ENCODE assay signal across 16 cellular contexts in the genomic region with DNA sequence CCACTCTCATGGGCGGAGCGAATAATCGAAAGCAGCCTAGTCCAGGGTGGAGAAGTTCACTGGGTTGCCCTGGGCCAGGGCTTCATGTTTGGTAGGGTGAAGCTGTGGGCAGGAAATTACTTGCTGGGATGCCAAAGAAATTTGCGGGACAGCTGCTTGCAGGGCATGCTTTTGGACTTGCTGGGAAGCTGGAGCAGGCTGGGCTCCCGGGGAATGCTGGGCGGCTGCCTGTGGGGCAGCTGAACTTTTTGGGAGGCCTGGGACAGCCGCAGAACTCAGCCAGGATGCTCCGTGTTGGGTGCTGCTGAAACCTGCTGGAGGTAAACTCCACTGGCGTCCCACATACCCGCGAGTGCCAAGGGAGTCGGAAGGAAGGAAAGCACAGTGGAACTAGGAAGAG. TPM values are rescaled to one million over a fixed set of nuclear protein-coding genes. Genes with fewer than 3 reads are reported as not detected.
DNase-seq lines count a peak whose midpoint lies in the region; ATAC-seq and TF ChIP-seq lines count a peak whose summit lies in the region.
"Had no signal": no experiment of that assay in that cellular context is flagged by ENCODE, and none has a peak within 500 bp of the region (broad histone marks: within the 10 kb centered on the region; RNA-seq: fewer than 3 reads in every experiment).

No MANE protein-coding gene starts in this region.

- TF ChIP-seq POLR2A in esophagus squamous epithelium (IDR thresholded peaks at IDR 0.05) = no peak

- H3K27me3 ChIP-seq in esophagus squamous epithelium (peaks cover 0 to 6% (median 0%) of the 10 kb centered on the region in 4 donors), left lung (no peaks in the 10 kb centered on the region), thoracic aorta (replicated peaks; ENCODE audit: insufficient read depth) (no peaks in the 10 kb centered on the region)
- H3K27me3 ChIP-seq: BLaER1 treated with 17β-estradiol and CSF1 and Interleukin-3, amounts not matched to agents 10 nM and 100 nM; neural progenitor cell had no signal

- intact Hi-C loops in esophagus squamous epithelium (cut with DNase I) = no loop called here
- intact Hi-C loops in left lung (cut with DNase I) = no loop called here

- DNase-seq in LHCN-M2 (ENCODE audit: low read depth) (peak; percentile 75), esophagus squamous epithelium (lab: John Stamatoyannopoulos, UW) (no peak), left lung (no peak), thoracic aorta (ENCODE audit: low spot score) (no peak), NK-92 (lab: John Stamatoyannopoulos, UW; ENCODE audit: unreplicated experiment) (no peak), cerebellum (ENCODE audit: low spot score) (no peak)
- DNase-seq: amniotic stem cell; immature natural killer cell; mesendoderm; NCI-H1694; stimulated activated naive CD8-positive, alpha-beta T cell treated with anti-CD3 and anti-CD28 coated beads, Interleukin-15, amount 100 ng/mL, for 72 hours; T-helper 1 cell had no signal

- H3K4me1 ChIP-seq in esophagus squamous epithelium (peaks cover 0 to 18% (median 11%) of the 10 kb centered on the region in 3 donors), left lung (no peaks in the 10 kb centered on the region), thoracic aorta (ENCODE audit: control insufficient read depth in 1 of 2, low read depth in 2 of 2) (peaks cover 16 to 21% of the 10 kb centered on the region in 2 donors)
- H3K4me1 ChIP-seq: neural progenitor cell had no signal

- no peaks in the 10 kb centered on the region for H3K36me3 ChIP-seq in esophagus squamous epithelium
- no peaks in the 10 kb centered on the region for H3K36me3 ChIP-seq in left lung
- no peaks in the 10 kb centered on the region for H3K36me3 ChIP-seq in thoracic aorta
- H3K36me3 ChIP-seq: neural progenitor cell had no signal

- peak; percentile 7 for ATAC-seq in left lung
- ATAC-seq in thoracic aorta (ENCODE audit: insufficient number of reproducible peaks, low FRiP score, low read depth) = no peak
- no peak for ATAC-seq in GM21528 (IDR thresholded peaks at IDR 0.05; ENCODE audit: low FRiP score, unreplicated experiment)
- ATAC-seq: stimulated activated naive CD8-positive, alpha-beta T cell treated with anti-CD3 and anti-CD28 coated beads, Interleukin-15, amount 100 ng/mL, for 72 hours; WTC11 had no signal

- H3K9me3 ChIP-seq in esophagus squamous epithelium (no peaks in the 10 kb centered on the region), left lung (peaks cover 0 to 4% of the 10 kb centered on the region in 2 donors), thoracic aorta (no peaks in the 10 kb centered on the region)

- H3K4me3 ChIP-seq in esophagus squamous epithelium (no peak overlapping the region), left lung (no peak overlapping the region), thoracic aorta (peak overlapping the region; percentile 52)
- H3K4me3 ChIP-seq: BLaER1 treated with 17β-estradiol and CSF1 and Interleukin-3, amounts not matched to agents 10 nM and 100 nM; neural progenitor cell had no signal

- TF ChIP-seq CTCF in esophagus squamous epithelium (IDR thresholded peaks at IDR 0.05) (no peak), left lung (IDR thresholded peaks at IDR 0.05) (no peak), thoracic aorta (IDR thresholded peaks at IDR 0.05) (no peak)

- H3K27ac ChIP-seq in esophagus squamous epithelium = peak overlapping the region in 3 of 4 donors; percentile 3 to 31 (median 10)
- no peak overlapping the region for H3K27ac ChIP-seq in left lung
- H3K27ac ChIP-seq in thoracic aorta = peak overlapping the region; percentile 19 to 80
- H3K27ac ChIP-seq: BLaER1 treated with 17β-estradiol and CSF1 and Interleukin-3, amounts not matched to agents 10 nM and 100 nM; neural progenitor cell had no signal

- 18% methylated on average over 6 of the region's 12 CpGs; no CpG with 5 or more reads in 1 of the 2 donors for WGBS in esophagus squamous epithelium, 2 donors

RNA-seq across cellular contexts. Expression of a gene that starts 31.9 kb away (rescaled TPM):
- 23.8 and 30.4 TPM in 2 replicates for total RNA-seq in LHCN-M2 (2014; rRNA removed)
- 41.7 TPM for polyA plus RNA-seq in LHCN-M2 (2012)
- total RNA-seq in esophagus squamous epithelium = 10 to 100 TPM in 1 of 4 donors, 1 to 10 TPM in 3; 3.9 to 17.7 (median 8.9) TPM
- 10 to 100 TPM; 16.6 to 27.0 TPM for total RNA-seq in left lung
- 10 to 100 TPM; 30.3 to 48.7 TPM for total RNA-seq in thoracic aorta
- 15.9 TPM for total RNA-seq in cerebellum

Comparison
In these comparisons a context has a peak if more than half of its experiments do, and no peak if none do; other contexts are left out.
1. H3K27ac ChIP-seq: peak in esophagus squamous epithelium (3 of 4) and thoracic aorta (2 of 2); none in left lung (0 of 2).